In genomic region chr13:20362642-20363041, GRCh38 we compare ENCODE assay signal across 22 cellular contexts.
A peak's percentile ranks its signal among the peaks of the same experiment; 100 is the strongest.
DNase-seq lines count a peak whose midpoint lies in the region; ATAC-seq and TF ChIP-seq lines count a peak whose summit lies in the region.
"Had no signal": no experiment of that assay in that cellular context is flagged by ENCODE, and none has a peak within 500 bp of the region (broad histone marks: within the 10 kb centered on the region; RNA-seq: fewer than 3 reads in every experiment).

No MANE protein-coding gene starts in this region.

- H3K4me1 ChIP-seq in breast epithelium, result no peaks in the 10 kb centered on the region
- peaks cover 34% of the 10 kb centered on the region for H3K4me1 ChIP-seq in mesenchymal stem cell (ENCODE audit: control insufficient read depth, insufficient read depth, low read depth, low read length)
- H3K4me1 ChIP-seq: HAP-1 had no signal

- no peaks in the 10 kb centered on the region for H3K27me3 Mint-ChIP-seq in MCF 10A (ENCODE audit: insufficient read depth, unreplicated experiment)
- H3K27me3 Mint-ChIP-seq in activated T-helper 1 cell treated with anti-CD3 and anti-CD28 coated beads, Interleukin-12 subunit alpha, Interleukin-12 subunit beta, Interleukin-2, Interleukin-4 antibody, amounts not matched to agents 30 ng/mL and 10 ng/mL and 1 ng/mL, durations not matched to agents 14 hours and 24 hours and 36 hours (ENCODE audit: insufficient read depth), result peaks cover 4% of the 10 kb centered on the region

- no peaks in the 10 kb centered on the region for H3K27me3 ChIP-seq in breast epithelium
- H3K27me3 ChIP-seq in mesenchymal stem cell (ENCODE audit: control insufficient read depth in 1 of 2, insufficient read depth in 1 of 2, low read length in 2 of 2), result no peaks in the 10 kb centered on the region

- H3K18ac ChIP-seq in mesenchymal stem cell (ENCODE audit: low read depth in 1 of 2, low read length in 2 of 2), result no peak overlapping the region

- H3K27ac ChIP-seq in breast epithelium (no peak overlapping the region), mesenchymal stem cell (ENCODE audit: low read length, poor library complexity, severe bottlenecking) (no peak overlapping the region)
- H3K27ac ChIP-seq: GM23248, PC-9 had no signal

- no peak for ATAC-seq in stimulated activated effector memory CD8-positive, alpha-beta T cell treated with anti-CD3 and anti-CD28 coated beads, Interleukin-12 subunit alpha, Interleukin-12 subunit beta, amount 100 ng/mL, for 72 hours

- TF ChIP-seq POLR2A in breast epithelium (IDR thresholded peaks at IDR 0.05), result no peak

- no peaks in the 10 kb centered on the region for H3K9me3 Mint-ChIP-seq in MCF 10A (ENCODE audit: unreplicated experiment)
- H3K9me3 Mint-ChIP-seq in activated T-helper 1 cell treated with anti-CD3 and anti-CD28 coated beads, Interleukin-12 subunit alpha, Interleukin-12 subunit beta, Interleukin-2, Interleukin-4 antibody, amounts not matched to agents 30 ng/mL and 10 ng/mL and 1 ng/mL, durations not matched to agents 14 hours and 24 hours and 36 hours, result no peaks in the 10 kb centered on the region
- no peaks in the 10 kb centered on the region for H3K9me3 Mint-ChIP-seq in stimulated activated effector memory CD8-positive, alpha-beta T cell treated with anti-CD3 and anti-CD28 coated beads, Interleukin-12 subunit alpha, Interleukin-12 subunit beta, amount 100 ng/mL, for 72 hours
- H3K9me3 Mint-ChIP-seq: CD4-positive, CD25-positive, alpha-beta regulatory T cell had no signal

- peak overlapping the region; percentile 43 for H2AK5ac ChIP-seq in mesenchymal stem cell (ENCODE audit: low read length, severe bottlenecking)

- H3K4me3 ChIP-seq in breast epithelium, result no peak overlapping the region
- H3K4me3 ChIP-seq in mesenchymal stem cell (ENCODE audit: insufficient read depth in 1 of 2, low read depth in 1 of 2, low read length in 2 of 2), result no peak overlapping the region
- H3K4me3 ChIP-seq: GM23248, HAP-1, PC-9 had no signal

- no peak overlapping the region for H2BK12ac ChIP-seq in mesenchymal stem cell (ENCODE audit: low read length in 2 of 2)

- H2BK120ac ChIP-seq in mesenchymal stem cell (ENCODE audit: low read depth, low read length), result no peak overlapping the region

- H2AFZ ChIP-seq in mesenchymal stem cell (ENCODE audit: low read depth, low read length), result no peak overlapping the region
- H2AFZ ChIP-seq: GM23248, PC-9 had no signal

- no peaks in the 10 kb centered on the region for H3K36me3 ChIP-seq in breast epithelium
- no peaks in the 10 kb centered on the region for H3K36me3 ChIP-seq in mesenchymal stem cell (ENCODE audit: control insufficient read depth in 1 of 2, insufficient read depth in 2 of 2, low read depth in 1 of 2, low read length in 2 of 2)
- H3K36me3 ChIP-seq: HAP-1 had no signal

- no peak overlapping the region for H2BK15ac ChIP-seq in mesenchymal stem cell (ENCODE audit: low read depth, poor library complexity, severe bottlenecking)

- H3K4ac ChIP-seq in mesenchymal stem cell (ENCODE audit: low read depth in 1 of 2, low read length in 2 of 2), result no peak overlapping the region

- H2BK5ac ChIP-seq in mesenchymal stem cell (ENCODE audit: low read depth, low read length, poor library complexity, severe bottlenecking), result no peak overlapping the region

- CTCF ChIA-PET in MCF 10A (lab: Yijun Ruan, JAX), result interaction anchor here (0.6 kb wide), 1 partner anchor 526 kb away, joined by 3 read pairs; no protein-coding TSS in a partner anchor

- H3K9ac ChIP-seq in mesenchymal stem cell (ENCODE audit: low read length), result no peak overlapping the region
- H3K9ac ChIP-seq: GM23248, SK-N-SH had no signal

- DNase-seq in MCF 10A (ENCODE audit: unreplicated experiment), result no peak
- DNase-seq in breast epithelium (ENCODE audit: low spot score in 2 of 2), result no peak
- no peak for DNase-seq in activated T-helper 1 cell treated with anti-CD3 and anti-CD28 coated beads, Interleukin-12 subunit alpha, Interleukin-12 subunit beta, Interleukin-2, Interleukin-4 antibody, amounts not matched to agents 30 ng/mL and 10 ng/mL and 1 ng/mL, durations not matched to agents 14 hours and 24 hours and 36 hours (ENCODE audit: low spot score)
- no peak for DNase-seq in mesenchymal stem cell
- DNase-seq in stimulated activated effector memory CD8-positive, alpha-beta T cell treated with anti-CD3 and anti-CD28 coated beads, Interleukin-12 subunit alpha, Interleukin-12 subunit beta, amount 100 ng/mL, for 72 hours (ENCODE audit: low spot score in 2 of 2), result no peak
- no peak for DNase-seq in activated CD4-positive, alpha-beta T cell treated with anti-CD3 and anti-CD28 coated beads, Interleukin-2, amount 50 U/mL, for 1 hour
- DNase-seq in stimulated activated naive CD4-positive, alpha-beta T cell treated with Interleukin-2 at 50 U/mL for 16 hours (lab: John Stamatoyannopoulos, UW), result no peak
- DNase-seq: CD4-positive, CD25-positive, alpha-beta regulatory T cell; COR-L47; DMS 273 treated with DMSO at 0.1 percent for 48 hours; DMS79 treated with DMSO at 0.1 percent for 48 hours; GM23248; KG1; NCI-H1105; NCI-H2029 treated with DMSO at 0.1 percent for 48 hours; NCI-H2171 treated with DMSO at 0.1 percent for 48 hours; NCI-H69; PC-9; RPMI8226; SIG-M5; SK-N-SH had no signal

- H3K14ac ChIP-seq in mesenchymal stem cell (ENCODE audit: low read length in 2 of 2), result peak overlapping the region in 1 of 2 experiments; percentile 93

- H3K9me3 ChIP-seq in breast epithelium (no peaks in the 10 kb centered on the region), mesenchymal stem cell (ENCODE audit: control insufficient read depth, low read length) (no peaks in the 10 kb centered on the region)
- H3K9me3 ChIP-seq: HAP-1, SK-N-SH had no signal

- H3K4me2 ChIP-seq in mesenchymal stem cell (ENCODE audit: low read length, poor library complexity, severe bottlenecking), result no peak overlapping the region
- H3K4me2 ChIP-seq: PC-9, SK-N-SH had no signal

- POLR2A ChIA-PET in MCF 10A (lab: Yijun Ruan, JAX), result no interaction called here

- H4K8ac ChIP-seq in mesenchymal stem cell (ENCODE audit: low read length), result no peak overlapping the region

- H3K4me1 Mint-ChIP-seq in MCF 10A (ENCODE audit: insufficient read depth, unreplicated experiment), result peaks cover 22% of the 10 kb centered on the region
- H3K4me1 Mint-ChIP-seq in activated T-helper 1 cell treated with anti-CD3 and anti-CD28 coated beads, Interleukin-12 subunit alpha, Interleukin-12 subunit beta, Interleukin-2, Interleukin-4 antibody, amounts not matched to agents 30 ng/mL and 10 ng/mL and 1 ng/mL, durations not matched to agents 14 hours and 24 hours and 36 hours (ENCODE audit: low read depth), result peaks cover 14% of the 10 kb centered on the region
- peaks cover 28% of the 10 kb centered on the region for H3K4me1 Mint-ChIP-seq in stimulated activated effector memory CD8-positive, alpha-beta T cell treated with anti-CD3 and anti-CD28 coated beads, Interleukin-12 subunit alpha, Interleukin-12 subunit beta, amount 100 ng/mL, for 72 hours

- no peak overlapping the region for H3K4me3 Mint-ChIP-seq in MCF 10A (ENCODE audit: unreplicated experiment)
- H3K4me3 Mint-ChIP-seq in activated T-helper 1 cell treated with anti-CD3 and anti-CD28 coated beads, Interleukin-12 subunit alpha, Interleukin-12 subunit beta, Interleukin-2, Interleukin-4 antibody, amounts not matched to agents 30 ng/mL and 10 ng/mL and 1 ng/mL, durations not matched to agents 14 hours and 24 hours and 36 hours, result no peak overlapping the region
- no peak overlapping the region for H3K4me3 Mint-ChIP-seq in stimulated activated effector memory CD8-positive, alpha-beta T cell treated with anti-CD3 and anti-CD28 coated beads, Interleukin-12 subunit alpha, Interleukin-12 subunit beta, amount 100 ng/mL, for 72 hours
- H3K4me3 Mint-ChIP-seq: CD4-positive, CD25-positive, alpha-beta regulatory T cell had no signal

- H3K79me1 ChIP-seq in mesenchymal stem cell (replicated peaks; ENCODE audit: low read length, poor library complexity, severe bottlenecking), result no peaks in the 10 kb centered on the region

- intact Hi-C loops in MCF 10A (cut with micrococcal nuclease) (no loop called here), breast epithelium (cut with DNase I; ENCODE audit: low total_unique reads) (no loop called here)
- intact Hi-C loops in activated T-helper 1 cell treated with anti-CD3 and anti-CD28 coated beads, Interleukin-12 subunit alpha, Interleukin-12 subunit beta, Interleukin-2, Interleukin-4 antibody, amounts not matched to agents 30 ng/mL and 10 ng/mL and 1 ng/mL, durations not matched to agents 14 hours and 24 hours and 36 hours (cut with micrococcal nuclease), result no loop called here

- no peaks in the 10 kb centered on the region for H3K36me3 Mint-ChIP-seq in MCF 10A (ENCODE audit: insufficient read depth, unreplicated experiment)
- no peaks in the 10 kb centered on the region for H3K36me3 Mint-ChIP-seq in activated T-helper 1 cell treated with anti-CD3 and anti-CD28 coated beads, Interleukin-12 subunit alpha, Interleukin-12 subunit beta, Interleukin-2, Interleukin-4 antibody, amounts not matched to agents 30 ng/mL and 10 ng/mL and 1 ng/mL, durations not matched to agents 14 hours and 24 hours and 36 hours (ENCODE audit: low read depth)
- peaks cover 7% of the 10 kb centered on the region for H3K36me3 Mint-ChIP-seq in stimulated activated effector memory CD8-positive, alpha-beta T cell treated with anti-CD3 and anti-CD28 coated beads, Interleukin-12 subunit alpha, Interleukin-12 subunit beta, amount 100 ng/mL, for 72 hours
- H3K36me3 Mint-ChIP-seq: CD4-positive, CD25-positive, alpha-beta regulatory T cell had no signal

- TF ChIP-seq CTCF in MCF 10A (IDR thresholded peaks at IDR 0.05; ENCODE audit: unreplicated experiment) (no peak), breast epithelium (IDR thresholded peaks at IDR 0.05) (no peak)

- peak overlapping the region; percentile 77 for H3K27ac Mint-ChIP-seq in MCF 10A (ENCODE audit: low read depth, unreplicated experiment)
- peak overlapping the region; percentile 40 for H3K27ac Mint-ChIP-seq in activated T-helper 1 cell treated with anti-CD3 and anti-CD28 coated beads, Interleukin-12 subunit alpha, Interleukin-12 subunit beta, Interleukin-2, Interleukin-4 antibody, amounts not matched to agents 30 ng/mL and 10 ng/mL and 1 ng/mL, durations not matched to agents 14 hours and 24 hours and 36 hours
- H3K27ac Mint-ChIP-seq in stimulated activated effector memory CD8-positive, alpha-beta T cell treated with anti-CD3 and anti-CD28 coated beads, Interleukin-12 subunit alpha, Interleukin-12 subunit beta, amount 100 ng/mL, for 72 hours, result peak overlapping the region; percentile 65

- no peak overlapping the region for H4K91ac ChIP-seq in mesenchymal stem cell (ENCODE audit: low read length)

- WGBS in mesenchymal stem cell, result 74% methylated on average over 14 of the region's 14 CpGs

- no TSS peak for BruUV-seq in MCF 10A (replicated peaks; lab: Mats Ljungman, UMichigan)

- H3K23ac ChIP-seq in mesenchymal stem cell (ENCODE audit: low read length in 2 of 2), result no peak overlapping the region
